8 cellular contexts compared by ENCODE assay signal in the genomic region with DNA sequence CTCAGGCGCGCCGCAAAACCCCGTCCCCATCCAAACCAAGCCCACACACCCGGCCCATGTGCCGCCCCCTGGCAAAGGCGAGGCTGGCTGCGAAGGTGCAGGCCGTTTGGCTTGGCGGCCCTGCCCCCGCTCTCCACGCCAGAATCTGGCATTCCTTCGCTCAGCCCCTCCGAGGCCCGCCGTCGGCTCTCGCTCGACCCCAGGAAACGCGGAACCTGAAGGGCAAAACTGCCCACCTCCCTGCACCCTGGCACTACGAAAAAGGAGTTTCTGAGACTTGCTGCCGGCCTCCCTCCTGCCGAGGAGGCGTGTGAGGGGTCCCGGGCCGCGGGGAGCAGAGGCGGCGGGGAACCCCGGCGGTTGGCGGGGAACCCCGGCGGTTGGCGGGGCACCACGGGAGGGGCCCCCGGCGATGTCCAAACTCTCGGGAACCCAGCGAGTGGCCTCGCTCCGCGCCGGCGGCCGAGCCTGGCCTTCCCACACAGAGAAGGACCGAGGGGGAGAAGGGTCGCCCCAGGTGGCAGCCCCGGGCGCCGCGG. TPM values are rescaled to one million over a fixed set of nuclear protein-coding genes. Genes with fewer than 3 reads are reported as not detected.
DNase-seq lines count a peak whose midpoint lies in the region; ATAC-seq and TF ChIP-seq lines count a peak whose summit lies in the region.
"Not testable (repeated sequence)": the region's sequence is repeated elsewhere in the genome, so short reads cannot be mapped to it uniquely, and the experiment has no call there.

No MANE protein-coding gene starts in this region.

- H3K27ac Mint-ChIP-seq in HFFc6, result peak overlapping the region; percentile 73
- peak overlapping the region; percentile 40 for H3K27ac Mint-ChIP-seq in activated T-helper 1 cell treated with anti-CD3 and anti-CD28 coated beads, Interleukin-12 subunit alpha, Interleukin-12 subunit beta, Interleukin-2, Interleukin-4 antibody, amounts not matched to agents 30 ng/mL and 10 ng/mL and 1 ng/mL, durations not matched to agents 14 hours and 24 hours and 36 hours
- not testable (repeated sequence) for H3K27ac Mint-ChIP-seq in natural killer cell treated with Interleukin-12 subunit alpha and Interleukin-12 subunit beta and Interleukin-15 and Interleukin-18, amount 100 ng/mL, for 72 hours

- H3K9me3 ChIP-seq in A673 (ENCODE audit: low read depth, low read length, poor library complexity, severe bottlenecking); colonic mucosa: not testable (repeated sequence)

- BruUV-seq in A673 (replicated peaks; lab: Mats Ljungman, UMichigan), result TSS peak; percentile 54

- H3K36me3 Mint-ChIP-seq in HFFc6 (ENCODE audit: low read depth); activated T-helper 1 cell treated with anti-CD3 and anti-CD28 coated beads, Interleukin-12 subunit alpha, Interleukin-12 subunit beta, Interleukin-2, Interleukin-4 antibody, amounts not matched to agents 30 ng/mL and 10 ng/mL and 1 ng/mL, durations not matched to agents 14 hours and 24 hours and 36 hours (ENCODE audit: low read depth); natural killer cell treated with Interleukin-12 subunit alpha and Interleukin-12 subunit beta and Interleukin-15 and Interleukin-18, amount 100 ng/mL, for 72 hours: not testable (repeated sequence)

- peak overlapping the region; percentile 52 for H3K4me3 ChIP-seq in A673 (ENCODE audit: low read depth, low read length, poor library complexity, severe bottlenecking)
- H3K4me3 ChIP-seq in colonic mucosa, result peak overlapping the region; percentile 52

- H3K27me3 Mint-ChIP-seq in HFFc6 (ENCODE audit: insufficient read depth); activated T-helper 1 cell treated with anti-CD3 and anti-CD28 coated beads, Interleukin-12 subunit alpha, Interleukin-12 subunit beta, Interleukin-2, Interleukin-4 antibody, amounts not matched to agents 30 ng/mL and 10 ng/mL and 1 ng/mL, durations not matched to agents 14 hours and 24 hours and 36 hours (ENCODE audit: insufficient read depth); natural killer cell treated with Interleukin-12 subunit alpha and Interleukin-12 subunit beta and Interleukin-15 and Interleukin-18, amount 100 ng/mL, for 72 hours: not testable (repeated sequence)

- H3K36me3 ChIP-seq in A673 (ENCODE audit: insufficient read depth, low read length, poor library complexity, severe bottlenecking); colonic mucosa: not testable (repeated sequence)

- CTCF ChIA-PET in A673 (lab: Charles Lee), result not testable (repeated sequence)

- not testable (repeated sequence) for H3K9me3 Mint-ChIP-seq in HFFc6; activated T-helper 1 cell treated with anti-CD3 and anti-CD28 coated beads, Interleukin-12 subunit alpha, Interleukin-12 subunit beta, Interleukin-2, Interleukin-4 antibody, amounts not matched to agents 30 ng/mL and 10 ng/mL and 1 ng/mL, durations not matched to agents 14 hours and 24 hours and 36 hours; natural killer cell treated with Interleukin-12 subunit alpha and Interleukin-12 subunit beta and Interleukin-15 and Interleukin-18, amount 100 ng/mL, for 72 hours

- POLR2A ChIA-PET in A673 (lab: Charles Lee; ENCODE audit: low non-redundant PET), result not testable (repeated sequence)

- H3K4me1 ChIP-seq in A673 (ENCODE audit: insufficient read depth, low read length, poor library complexity, severe bottlenecking); colonic mucosa: not testable (repeated sequence)

- ATAC-seq in left ventricle myocardium superior, result peak; percentile 54
- peak; percentile 66 to 77 for ATAC-seq in natural killer cell treated with Interleukin-12 subunit alpha and Interleukin-12 subunit beta and Interleukin-15 and Interleukin-18, amount 100 ng/mL, for 72 hours

- H3K27ac ChIP-seq in A673 (ENCODE audit: low read depth, low read length, poor library complexity, severe bottlenecking) (peak overlapping the region; percentile 61), colonic mucosa (peak overlapping the region; percentile 47)

- intact Hi-C loops in A673 (cut with micrococcal nuclease; ENCODE audit: unreplicated experiment); activated T-helper 1 cell treated with anti-CD3 and anti-CD28 coated beads, Interleukin-12 subunit alpha, Interleukin-12 subunit beta, Interleukin-2, Interleukin-4 antibody, amounts not matched to agents 30 ng/mL and 10 ng/mL and 1 ng/mL, durations not matched to agents 14 hours and 24 hours and 36 hours (cut with micrococcal nuclease); colonic mucosa (cut with DNase I); left ventricle myocardium superior (cut with micrococcal nuclease): not testable (repeated sequence)

- not testable (repeated sequence) for H3K27me3 ChIP-seq in A673 (replicated peaks; ENCODE audit: insufficient read depth, low read depth, low read length, poor library complexity); colonic mucosa

- DNase-seq in A673 (ENCODE audit: low spot score); HFFc6: not testable (repeated sequence)
- DNase-seq in T-helper 22 cell (ENCODE audit: low read depth) (peak; percentile 1), colonic mucosa (peak; percentile 17), left ventricle myocardium superior (peak; percentile 15)
- DNase-seq in activated T-helper 1 cell treated with anti-CD3 and anti-CD28 coated beads, Interleukin-12 subunit alpha, Interleukin-12 subunit beta, Interleukin-2, Interleukin-4 antibody, amounts not matched to agents 30 ng/mL and 10 ng/mL and 1 ng/mL, durations not matched to agents 14 hours and 24 hours and 36 hours (ENCODE audit: low spot score), result peak; percentile 9
- DNase-seq in natural killer cell treated with Interleukin-12 subunit alpha and Interleukin-12 subunit beta and Interleukin-15 and Interleukin-18, amount 100 ng/mL, for 72 hours (ENCODE audit: low spot score), result peak; percentile 53
- peak; percentile 3 for DNase-seq in stimulated activated CD4-positive, alpha-beta T cell treated with anti-CD3 and anti-CD28 coated beads, Interleukin-1b, Interleukin-23, amount 100 ng/mL, for 48 hours

- H3K9ac ChIP-seq in colonic mucosa (ENCODE audit: low read depth in 2 of 2, low read length in 2 of 2), result peak overlapping the region in 1 of 2 donors; percentile 69

- TF ChIP-seq CTCF in A673 (conservative IDR thresholded peaks at IDR 0.05; ENCODE audit: low read depth, low read length); HFFc6 (IDR thresholded peaks at IDR 0.05); colonic mucosa (IDR thresholded peaks at IDR 0.05): not testable (repeated sequence)

- peak overlapping the region; percentile 82 for H3K4me3 Mint-ChIP-seq in HFFc6
- peak overlapping the region; percentile 74 for H3K4me3 Mint-ChIP-seq in activated T-helper 1 cell treated with anti-CD3 and anti-CD28 coated beads, Interleukin-12 subunit alpha, Interleukin-12 subunit beta, Interleukin-2, Interleukin-4 antibody, amounts not matched to agents 30 ng/mL and 10 ng/mL and 1 ng/mL, durations not matched to agents 14 hours and 24 hours and 36 hours
- peak overlapping the region; percentile 71 for H3K4me3 Mint-ChIP-seq in natural killer cell treated with Interleukin-12 subunit alpha and Interleukin-12 subunit beta and Interleukin-15 and Interleukin-18, amount 100 ng/mL, for 72 hours

- not testable (repeated sequence) for H3K4me1 Mint-ChIP-seq in HFFc6 (ENCODE audit: low read depth); activated T-helper 1 cell treated with anti-CD3 and anti-CD28 coated beads, Interleukin-12 subunit alpha, Interleukin-12 subunit beta, Interleukin-2, Interleukin-4 antibody, amounts not matched to agents 30 ng/mL and 10 ng/mL and 1 ng/mL, durations not matched to agents 14 hours and 24 hours and 36 hours (ENCODE audit: low read depth); natural killer cell treated with Interleukin-12 subunit alpha and Interleukin-12 subunit beta and Interleukin-15 and Interleukin-18, amount 100 ng/mL, for 72 hours (ENCODE audit: low read depth in 2 of 2)

RNA-seq across cellular contexts. Expression of gene NOTCH2NLA, which starts 0.6 kb away (rescaled TPM):
- 35.2 and 40.1 TPM in 2 replicates for total RNA-seq in A673 (2021)
- total RNA-seq in HFFc6 (2021; fragmentation: NEBNext Ultra II Directional; extraction: Animal tissue kit (Norgen Biotek cat#: 25700)), result 10 to 100 TPM; 33.7 to 38.7 (median 36.1) TPM
- 35.7 and 36.4 TPM in 2 replicates for total RNA-seq in activated T-helper 1 cell treated with anti-CD3 and anti-CD28 coated beads, Interleukin-12 subunit alpha, Interleukin-12 subunit beta, Interleukin-2, Interleukin-4 antibody, amounts not matched to agents 30 ng/mL and 10 ng/mL and 1 ng/mL, durations not matched to agents 14 hours and 24 hours and 36 hours
- 10 to 100 TPM; 23.6 to 28.3 TPM for total RNA-seq in colonic mucosa
- total RNA-seq in left ventricle myocardium superior, result 6.6 TPM
- 10 to 100 TPM; 31.0 to 45.2 TPM for total RNA-seq in natural killer cell treated with Interleukin-12 subunit alpha and Interleukin-12 subunit beta and Interleukin-15 and Interleukin-18, amount 100 ng/mL, for 72 hours
